15 cellular contexts compared by ENCODE assay signal in genomic region chr22:48701296-48702030, GRCh38.
"Had no signal": no experiment of that assay in that cellular context is flagged by ENCODE, and none has a peak within 500 bp of the region (broad histone marks: within the 10 kb centered on the region; RNA-seq: fewer than 3 reads in every experiment).

No MANE protein-coding gene starts in this region.

- H3K27ac Mint-ChIP-seq: activated CD4-positive, alpha-beta T cell treated with anti-CD3 and anti-CD28 coated beads, Interleukin-2, amount 10 ng/mL, durations not matched to agents 24 days and 14 days; activated naive CD8-positive, alpha-beta T cell treated with anti-CD3 and anti-CD28 coated beads, Interleukin-2, amount 10 ng/mL, durations not matched to agents 7 days and 5 days; activated T-helper 1 cell treated with anti-CD3 and anti-CD28 coated beads, Interleukin-12 subunit alpha, Interleukin-12 subunit beta, Interleukin-2, Interleukin-4 antibody, amounts not matched to agents 30 ng/mL and 10 ng/mL and 1 ng/mL, durations not matched to agents 14 hours and 24 hours and 36 hours; stimulated activated naive B cell treated with anti-CD40 and anti-IgM and Interleukin-4, amounts not matched to agents 10 μg/mL and 1 μg/mL and 100 μg/mL, for 72 hours; T-helper 2 cell treated with Interferon-gamma antibody and Interleukin-4, amounts not matched to agents 5 μg/mL and 100 μg/mL, for 36 hours had no signal

- H3K27me3 Mint-ChIP-seq: activated CD4-positive, alpha-beta T cell treated with anti-CD3 and anti-CD28 coated beads, Interleukin-2, amount 10 ng/mL, durations not matched to agents 24 days and 14 days; activated naive CD8-positive, alpha-beta T cell treated with anti-CD3 and anti-CD28 coated beads, Interleukin-2, amount 10 ng/mL, durations not matched to agents 7 days and 5 days; naive B cell; stimulated activated naive B cell treated with anti-CD40 and anti-IgM and Interleukin-4, amounts not matched to agents 10 μg/mL and 1 μg/mL and 100 μg/mL, for 72 hours had no signal

- H3K36me3 ChIP-seq: breast epithelium, esophagus muscularis mucosa, upper lobe of left lung had no signal

- H3K4me3 ChIP-seq: breast epithelium, esophagus muscularis mucosa, skin epidermis, upper lobe of left lung had no signal

- H3K4me3 Mint-ChIP-seq: activated CD4-positive, alpha-beta T cell treated with anti-CD3 and anti-CD28 coated beads, Interleukin-2, amount 10 ng/mL, durations not matched to agents 24 days and 14 days; activated naive CD8-positive, alpha-beta T cell treated with anti-CD3 and anti-CD28 coated beads, Interleukin-2, amount 10 ng/mL, durations not matched to agents 7 days and 5 days; activated T-helper 1 cell treated with anti-CD3 and anti-CD28 coated beads, Interleukin-12 subunit alpha, Interleukin-12 subunit beta, Interleukin-2, Interleukin-4 antibody, amounts not matched to agents 30 ng/mL and 10 ng/mL and 1 ng/mL, durations not matched to agents 14 hours and 24 hours and 36 hours; naive B cell; stimulated activated naive B cell treated with anti-CD40 and anti-IgM and Interleukin-4, amounts not matched to agents 10 μg/mL and 1 μg/mL and 100 μg/mL, for 72 hours; T-helper 2 cell treated with Interferon-gamma antibody and Interleukin-4, amounts not matched to agents 5 μg/mL and 100 μg/mL, for 36 hours had no signal

- H3K4me1 ChIP-seq: esophagus muscularis mucosa had no signal

- H3K27me3 ChIP-seq: breast epithelium, upper lobe of left lung had no signal

- H3K4me1 Mint-ChIP-seq: activated CD4-positive, alpha-beta T cell treated with anti-CD3 and anti-CD28 coated beads, Interleukin-2, amount 10 ng/mL, durations not matched to agents 24 days and 14 days; activated naive CD8-positive, alpha-beta T cell treated with anti-CD3 and anti-CD28 coated beads, Interleukin-2, amount 10 ng/mL, durations not matched to agents 7 days and 5 days; naive B cell; stimulated activated naive B cell treated with anti-CD40 and anti-IgM and Interleukin-4, amounts not matched to agents 10 μg/mL and 1 μg/mL and 100 μg/mL, for 72 hours had no signal

- DNase-seq: activated CD4-positive, alpha-beta T cell treated with anti-CD3 and anti-CD28 coated beads, Interleukin-2, amount 10 ng/mL, durations not matched to agents 24 days and 14 days; activated CD4-positive, CD25-positive, alpha-beta regulatory T cell; activated naive CD4-positive, alpha-beta T cell; activated naive CD8-positive, alpha-beta T cell treated with anti-CD3 and anti-CD28 coated beads, Interleukin-2, amount 10 ng/mL, durations not matched to agents 7 days and 5 days; glutamatergic neuron; naive B cell; stimulated activated CD4-positive, alpha-beta T cell treated with anti-CD3 and anti-CD28 coated beads, Interleukin-15, amount 100 ng/mL, for 24 hours; stimulated activated CD4-positive, alpha-beta T cell treated with anti-CD3 and anti-CD28 coated beads, Interleukin-4, amount 100 ng/mL, for 1 hour; stimulated activated naive B cell treated with anti-CD40 and anti-IgM and Interleukin-4, amounts not matched to agents 10 μg/mL and 1 μg/mL and 100 μg/mL, for 72 hours had no signal

- H3K9me3 ChIP-seq: breast epithelium, esophagus muscularis mucosa, upper lobe of left lung had no signal

- H3K9me3 Mint-ChIP-seq: activated CD4-positive, alpha-beta T cell treated with anti-CD3 and anti-CD28 coated beads, Interleukin-2, amount 10 ng/mL, durations not matched to agents 24 days and 14 days; activated naive CD8-positive, alpha-beta T cell treated with anti-CD3 and anti-CD28 coated beads, Interleukin-2, amount 10 ng/mL, durations not matched to agents 7 days and 5 days; activated T-helper 1 cell treated with anti-CD3 and anti-CD28 coated beads, Interleukin-12 subunit alpha, Interleukin-12 subunit beta, Interleukin-2, Interleukin-4 antibody, amounts not matched to agents 30 ng/mL and 10 ng/mL and 1 ng/mL, durations not matched to agents 14 hours and 24 hours and 36 hours; naive B cell; stimulated activated naive B cell treated with anti-CD40 and anti-IgM and Interleukin-4, amounts not matched to agents 10 μg/mL and 1 μg/mL and 100 μg/mL, for 72 hours; T-helper 2 cell treated with Interferon-gamma antibody and Interleukin-4, amounts not matched to agents 5 μg/mL and 100 μg/mL, for 36 hours had no signal

- ATAC-seq: stimulated activated naive B cell treated with anti-CD40 and anti-IgM and Interleukin-4, amounts not matched to agents 10 μg/mL and 1 μg/mL and 100 μg/mL, for 72 hours had no signal

- H3K36me3 Mint-ChIP-seq: activated naive CD8-positive, alpha-beta T cell treated with anti-CD3 and anti-CD28 coated beads, Interleukin-2, amount 10 ng/mL, durations not matched to agents 7 days and 5 days; naive B cell; stimulated activated naive B cell treated with anti-CD40 and anti-IgM and Interleukin-4, amounts not matched to agents 10 μg/mL and 1 μg/mL and 100 μg/mL, for 72 hours had no signal

- H3K27ac ChIP-seq: skin epidermis had no signal
